In the genomic region with DNA sequence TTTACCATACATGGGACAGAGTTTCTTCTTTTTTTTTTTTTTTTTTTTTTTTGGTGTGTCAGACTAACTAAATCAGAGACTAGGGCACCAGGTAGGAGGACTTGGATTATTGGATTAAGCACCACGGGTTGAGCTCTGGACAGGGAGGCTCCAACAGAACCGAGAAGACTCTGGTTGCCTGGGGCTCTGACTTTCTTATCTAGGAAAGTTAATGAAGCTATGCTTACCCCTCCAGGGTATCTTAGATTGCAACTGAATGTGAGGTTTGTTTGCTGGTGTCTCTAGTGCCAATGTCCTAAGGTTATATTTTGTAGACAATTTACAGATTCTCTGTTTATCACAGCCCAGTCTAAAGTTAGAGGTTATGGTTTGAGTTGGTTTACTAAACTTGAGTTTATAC, we compare ENCODE assay signal across 21 cellular contexts.
"Had no signal": no experiment of that assay in that cellular context is flagged by ENCODE, and none has a peak within 500 bp of the region (broad histone marks: within the 10 kb centered on the region; RNA-seq: fewer than 3 reads in every experiment).

No MANE protein-coding gene starts in this region.

- ATAC-seq: esophagus mucosa; left lung; naive thymus-derived CD4-positive, alpha-beta T cell; stimulated activated effector memory CD8-positive, alpha-beta T cell treated with anti-CD3 and anti-CD28 coated beads, Interleukin-12 subunit alpha, Interleukin-12 subunit beta, amount 100 ng/mL, for 72 hours; stimulated activated naive CD8-positive, alpha-beta T cell treated with anti-CD3 and anti-CD28 coated beads, Interleukin-15, Interleukin-2, amounts not matched to agents 100 U/mL and 50 U/mL, for 24 hours; upper lobe of right lung had no signal

- H3K27ac Mint-ChIP-seq: nephron progenitor cell had no signal

- H3K27me3 ChIP-seq: colonic mucosa, left lung, sigmoid colon, testis, tibial nerve, upper lobe of right lung, vagina had no signal

- H3K4me1 ChIP-seq: sigmoid colon, testis, upper lobe of right lung, vagina had no signal

- FAIRE-seq: frontal cortex, keratinocyte had no signal

- H3K36me3 Mint-ChIP-seq: stimulated activated effector memory CD8-positive, alpha-beta T cell treated with anti-CD3 and anti-CD28 coated beads, Interleukin-12 subunit alpha, Interleukin-12 subunit beta, amount 100 ng/mL, for 72 hours had no signal

- H3K9me3 ChIP-seq: colonic mucosa, left lung, testis, upper lobe of right lung, vagina had no signal

- H3K36me3 ChIP-seq: colonic mucosa, left lung, sigmoid colon, tibial nerve, upper lobe of right lung, vagina had no signal

- H3K4me3 Mint-ChIP-seq: immature natural killer cell; nephron progenitor cell; stimulated activated effector memory CD8-positive, alpha-beta T cell treated with anti-CD3 and anti-CD28 coated beads, Interleukin-12 subunit alpha, Interleukin-12 subunit beta, amount 100 ng/mL, for 72 hours had no signal

- H3K4me3 ChIP-seq: colonic mucosa, left lung, lung, sigmoid colon, skin epidermis, testis, tibial nerve, upper lobe of right lung, vagina had no signal

- DNase-seq: colonic mucosa; dermis blood vessel endothelial cell; immature natural killer cell; left lung; mesenchymal stem cell; naive thymus-derived CD4-positive, alpha-beta T cell; nephron progenitor cell; sigmoid colon; stimulated activated CD4-positive, alpha-beta T cell treated with anti-CD3 and anti-CD28 coated beads, Interleukin-2, amount 100 ng/mL, for 48 hours; stimulated activated CD8-positive, alpha-beta memory T cell treated with anti-CD3 and anti-CD28 coated beads, Interleukin-4, amount 100 ng/mL, for 48 hours; stimulated activated naive CD8-positive, alpha-beta T cell treated with anti-CD3 and anti-CD28 coated beads, Interleukin-15, Interleukin-2, amounts not matched to agents 100 U/mL and 50 U/mL, for 24 hours; testis; upper lobe of right lung had no signal

- H3K27me3 Mint-ChIP-seq: naive thymus-derived CD4-positive, alpha-beta T cell had no signal

- H3K4me1 Mint-ChIP-seq: immature natural killer cell had no signal

- H3K27ac ChIP-seq: colonic mucosa, sigmoid colon, tibial nerve had no signal
